8 cellular contexts compared by ENCODE assay signal in the genomic region with DNA sequence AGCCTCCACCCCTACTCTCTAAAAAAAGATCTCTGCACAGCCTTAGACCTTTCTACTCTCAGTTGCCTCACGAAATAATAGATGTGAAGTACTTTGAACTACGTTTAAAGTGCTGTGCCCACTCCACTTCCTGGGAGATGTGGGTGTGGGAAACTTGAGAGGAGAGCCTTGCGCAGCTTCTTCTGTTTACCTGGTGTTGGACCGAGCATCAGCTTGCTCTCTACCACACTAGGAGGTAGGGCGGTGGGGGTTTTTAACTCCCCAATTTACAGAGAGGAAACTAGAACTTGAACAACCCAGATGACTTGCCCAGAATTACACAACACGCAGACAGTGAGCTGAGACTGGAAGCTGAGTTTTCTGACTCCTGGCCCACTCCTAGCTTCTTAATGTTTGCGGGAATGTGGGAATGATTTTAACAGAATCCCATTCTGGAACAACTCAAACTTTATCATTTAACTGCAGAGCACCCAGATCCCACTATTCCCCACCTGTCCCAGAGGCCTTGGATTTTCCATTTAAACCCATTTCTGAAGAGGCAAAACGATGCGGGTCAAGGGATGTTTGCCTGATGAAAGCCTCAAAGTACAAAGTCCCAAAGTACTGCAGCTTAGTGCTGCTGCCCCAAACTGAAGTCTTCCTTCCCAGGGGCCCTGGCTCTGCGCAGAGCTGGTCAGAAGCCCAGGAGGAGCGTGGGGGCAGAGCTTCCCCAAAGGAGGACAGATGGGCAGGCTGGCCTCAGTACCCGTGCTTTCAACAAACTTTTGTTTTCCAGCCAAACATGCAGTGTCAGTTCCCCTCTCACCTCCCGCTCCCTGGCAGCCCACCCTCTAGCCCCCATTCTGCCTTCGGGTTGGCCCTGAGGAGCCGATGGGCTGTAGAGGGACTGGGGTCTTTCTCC. TPM values are rescaled to one million over a fixed set of nuclear protein-coding genes. Genes with fewer than 3 reads are reported as not detected.
A peak's percentile ranks its signal among the peaks of the same experiment; 100 is the strongest.
DNase-seq lines count a peak whose midpoint lies in the region; ATAC-seq, FAIRE-seq and TF ChIP-seq lines count a peak whose summit lies in the region.

No MANE protein-coding gene starts in this region.

- no peaks in the 10 kb centered on the region for H3K9me3 ChIP-seq in SU-DHL-6 (ENCODE audit: insufficient read depth, low read length)
- H3K9me3 ChIP-seq in psoas muscle: no peaks in the 10 kb centered on the region
- no peaks in the 10 kb centered on the region for H3K9me3 ChIP-seq in PC-3 (ENCODE audit: low read length)

- H3K4me1 ChIP-seq in psoas muscle (peaks cover 29% of the 10 kb centered on the region), PC-3 (ENCODE audit: insufficient read depth, low read length) (peaks cover 14% of the 10 kb centered on the region; the same call in 1 of the 2 replicates)

- H3K27ac ChIP-seq in SU-DHL-6 (ENCODE audit: low read depth, low read length): peak overlapping the region; percentile 96
- peak overlapping the region; percentile 50 for H3K27ac ChIP-seq in psoas muscle
- H3K27ac ChIP-seq in PC-3 (ENCODE audit: low read length): no peak overlapping the region

- H3K9me3 Mint-ChIP-seq in dendritic cell treated with granulocyte-macrophage colony-stimulating factor and Interleukin-4, amounts not matched to agents 40 ng/mL and 50 ng/mL, for 4 days: no peaks in the 10 kb centered on the region

- peaks cover 89% of the 10 kb centered on the region for H3K4me1 Mint-ChIP-seq in dendritic cell treated with granulocyte-macrophage colony-stimulating factor and Interleukin-4, amounts not matched to agents 40 ng/mL and 50 ng/mL, for 4 days (ENCODE audit: low read depth)

- H3K27me3 ChIP-seq in SU-DHL-6 (ENCODE audit: low read length): no peaks in the 10 kb centered on the region
- H3K27me3 ChIP-seq in psoas muscle (ENCODE audit: insufficient read depth in 3 of 3, low read length in 2 of 3): no peaks in the 10 kb centered on the region
- peaks cover 22% of the 10 kb centered on the region; the same call in 1 of the 2 replicates for H3K27me3 ChIP-seq in PC-3 (ENCODE audit: low read length)

- peak; percentile 5 for FAIRE-seq in GM12891 (lab: Jason Lieb, UNC)

- no TSS peak for BruUV-seq in PC-3 (replicated peaks; lab: Mats Ljungman, UMichigan)

- POLR2A ChIA-PET in PC-3 (lab: Charles Lee; ENCODE audit: unreplicated experiment): no interaction called here

- H3F3A ChIP-seq in SU-DHL-6 (ENCODE audit: insufficient read depth) (peaks cover 54% of the 10 kb centered on the region), PC-3 (ENCODE audit: low read length, unreplicated experiment) (no peaks in the 10 kb centered on the region)

- no peak for TF ChIP-seq POLR2A in GM12891 (IDR thresholded peaks at IDR 0.05; ENCODE audit: low read depth, low read length)

- ATAC-seq in psoas muscle (no peak), GM19395 (IDR thresholded peaks at IDR 0.05; ENCODE audit: unreplicated experiment) (no peak), PC-3 (no peak)

- H3K4me3 Mint-ChIP-seq in dendritic cell treated with granulocyte-macrophage colony-stimulating factor and Interleukin-4, amounts not matched to agents 40 ng/mL and 50 ng/mL, for 4 days: peak overlapping the region; percentile 72

- CTCF ChIA-PET in PC-3 (lab: Charles Lee): interaction anchor here (0.6 kb wide), 1 partner anchor 37 kb away, joined by 3 read pairs; no protein-coding TSS in a partner anchor

- peak overlapping the region; percentile 95 for H3K27ac Mint-ChIP-seq in dendritic cell treated with granulocyte-macrophage colony-stimulating factor and Interleukin-4, amounts not matched to agents 40 ng/mL and 50 ng/mL, for 4 days

- no peaks in the 10 kb centered on the region for H4K20me1 ChIP-seq in SU-DHL-6 (ENCODE audit: low read depth, low read length)
- H4K20me1 ChIP-seq in PC-3 (ENCODE audit: low read length): no peaks in the 10 kb centered on the region

- intact Hi-C loops in dendritic cell treated with granulocyte-macrophage colony-stimulating factor and Interleukin-4, amounts not matched to agents 40 ng/mL and 50 ng/mL, for 4 days (cut with micrococcal nuclease): loop anchor here (1.0 kb wide), 2 partner anchors 17 to 50 kb away; no protein-coding TSS in a partner anchor
- intact Hi-C loops in psoas muscle (cut with DNase I) (no loop called here), PC-3 (cut with micrococcal nuclease) (no loop called here)

- DNase-seq in GM12891 (ENCODE audit: insufficient read length, low spot score) (no peak), psoas muscle (no peak), GM20000 (ENCODE audit: low spot score) (no peak), GM10266 (ENCODE audit: extremely low spot score) (no peak), PC-3 (no peak)

- H3K36me3 ChIP-seq in SU-DHL-6 (ENCODE audit: low read length): no peaks in the 10 kb centered on the region
- H3K36me3 ChIP-seq in psoas muscle (ENCODE audit: insufficient read depth in 1 of 2, low read depth in 1 of 2): no peaks in the 10 kb centered on the region
- no peaks in the 10 kb centered on the region for H3K36me3 ChIP-seq in PC-3 (ENCODE audit: low read depth, low read length)

- H3K4me3 ChIP-seq in SU-DHL-6 (ENCODE audit: insufficient read depth, low read length, poor library complexity, severe bottlenecking): peak overlapping the region; percentile 19
- H3K4me3 ChIP-seq in psoas muscle: no peak overlapping the region
- no peak overlapping the region for H3K4me3 ChIP-seq in PC-3 (ENCODE audit: low read length)

- H3K79me2 ChIP-seq in SU-DHL-6 (ENCODE audit: insufficient read depth, low read length) (no peaks in the 10 kb centered on the region), PC-3 (ENCODE audit: low read length) (no peaks in the 10 kb centered on the region)

- H2AFZ ChIP-seq in SU-DHL-6 (ENCODE audit: low read depth, low read length, severe bottlenecking) (no peak overlapping the region), PC-3 (ENCODE audit: low read length) (no peak overlapping the region)

- TF ChIP-seq CTCF in SU-DHL-6 (IDR thresholded peaks at IDR 0.05; ENCODE audit: insufficient read depth, low read length, poor library complexity, severe bottlenecking) (no peak), psoas muscle (IDR thresholded peaks at IDR 0.05) (no peak), GM20000 (IDR thresholded peaks at IDR 0.05; ENCODE audit: extremely low read depth, missing control alignments) (no peak), GM10266 (IDR thresholded peaks at IDR 0.05; ENCODE audit: control insufficient read depth, insufficient read depth, low read depth, missing control alignments) (no peak), PC-3 (conservative IDR thresholded peaks at IDR 0.05; ENCODE audit: low read depth, low read length) (no peak)

- H3K27me3 Mint-ChIP-seq in dendritic cell treated with granulocyte-macrophage colony-stimulating factor and Interleukin-4, amounts not matched to agents 40 ng/mL and 50 ng/mL, for 4 days: no peaks in the 10 kb centered on the region

- 63 to 71% (median 67%) methylated on average over 15 of the region's 15 CpGs for WGBS in psoas muscle, 3 donors

- no peaks in the 10 kb centered on the region for H3K9me2 ChIP-seq in SU-DHL-6 (replicated peaks; ENCODE audit: insufficient read depth, low read length)
- H3K9me2 ChIP-seq in PC-3 (replicated peaks; ENCODE audit: low read length): no peaks in the 10 kb centered on the region

- H3K4me2 ChIP-seq in SU-DHL-6 (ENCODE audit: low read depth, low read length, poor library complexity, severe bottlenecking) (peak overlapping the region; percentile 96), PC-3 (ENCODE audit: low read length) (no peak overlapping the region)

- H3K36me3 Mint-ChIP-seq in dendritic cell treated with granulocyte-macrophage colony-stimulating factor and Interleukin-4, amounts not matched to agents 40 ng/mL and 50 ng/mL, for 4 days (ENCODE audit: low read depth): no peaks in the 10 kb centered on the region

- H3K9ac ChIP-seq in SU-DHL-6 (ENCODE audit: low read length): peak overlapping the region; percentile 56
- no peak overlapping the region for H3K9ac ChIP-seq in PC-3 (ENCODE audit: low read length)

TF ChIP-seq in GM12891, 5 proteins besides CTCF, POLR2A, EP300 and RAD21:
- TF ChIP-seq POU2F2 (IDR thresholded peaks at IDR 0.05; ENCODE audit: low read depth, low read length) (no peak), SPI1 (IDR thresholded peaks at IDR 0.05; ENCODE audit: low read depth, low read length) (no peak), POLR2AphosphoS5 (IDR thresholded peaks at IDR 0.05; ENCODE audit: low read depth, low read length) (no peak), PAX5 (IDR thresholded peaks at IDR 0.05; ENCODE audit: insufficient read depth, low read length, severe bottlenecking) (no peak), TAF1 (IDR thresholded peaks at IDR 0.05; ENCODE audit: low read depth, low read length) (no peak)

RNA-seq across cellular contexts. Expression of gene BTG2, which starts 19.0 kb away (rescaled TPM):
- 29.7 TPM for polyA plus RNA-seq in GM12891 (2012; ENCODE audit: low read depth, missing spikeins)
- total RNA-seq in psoas muscle: 100 to 1,000 TPM in 3 of 4 donors, 10 to 100 TPM in 1; 83.0 to 360 (median 224) TPM
- polyA plus RNA-seq in psoas muscle: 100 to 1,000 TPM in 1 of 3 donors, 10 to 100 TPM in 2; 17.6 to 119 (median 60.4) TPM
- total RNA-seq in PC-3 (2014; rRNA removed): 2.2 and 2.4 TPM in 2 replicates

RNA-seq across cellular contexts. Expression of gene FMOD, which starts 26.6 kb away (rescaled TPM):
- 0.32 TPM for polyA plus RNA-seq in GM12891 (2012; ENCODE audit: low read depth, missing spikeins)
- total RNA-seq in psoas muscle (1 to 10 TPM; 3.6 to 9.6 (median 5.8) TPM), PC-3 (2014; rRNA removed) (not detected in 2 replicates)
- 1 to 10 TPM; 3.0 to 4.6 (median 3.8) TPM for polyA plus RNA-seq in psoas muscle

Comparison
In these comparisons a context has a peak if more than half of its experiments do, and no peak if none do; other contexts are left out.
1. RNA of gene BTG2, which starts 19.0 kb away (total RNA-seq): 83.0 to 360 TPM in psoas muscle; 2.2 to 2.4 TPM in PC-3; every median in the first group is over 10 times any median in the second.